In the genomic region with DNA sequence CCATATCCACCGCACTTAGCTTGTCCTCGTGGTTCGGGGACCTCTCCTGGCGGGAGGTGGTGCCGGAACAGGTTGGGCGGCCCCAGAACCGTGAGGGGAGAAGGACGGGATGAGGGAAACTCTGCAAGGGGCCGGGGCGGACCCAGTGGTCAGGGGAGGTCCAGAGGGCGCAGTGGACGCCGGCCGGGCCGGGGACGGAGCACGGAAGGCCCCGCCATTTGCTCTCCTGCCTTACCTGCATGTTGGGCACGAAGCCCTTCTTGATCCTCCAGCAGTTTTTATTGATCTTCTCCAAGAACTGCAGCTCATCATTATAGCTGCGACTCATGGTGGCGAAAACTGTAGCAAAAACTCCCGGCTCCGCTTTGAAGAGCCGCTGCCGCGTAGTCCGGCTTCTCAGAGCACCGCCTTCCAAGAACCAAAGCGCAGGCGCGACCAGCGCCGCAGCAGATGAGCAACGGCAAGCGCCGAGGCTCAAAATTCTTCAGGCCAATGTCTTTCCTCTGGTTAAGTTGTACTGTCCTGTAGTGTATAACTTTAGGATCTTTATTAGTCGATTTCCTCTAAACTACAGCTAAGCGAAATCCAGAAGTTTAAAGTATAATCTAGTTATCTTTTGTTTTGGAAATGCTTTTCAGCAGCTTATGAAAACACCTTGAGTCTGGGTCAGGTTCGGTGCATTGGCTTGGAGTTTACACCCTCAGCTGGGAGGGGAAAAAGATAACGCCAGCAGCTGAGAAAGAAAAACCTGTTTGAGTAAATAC, we compare ENCODE assay signal across 8 cellular contexts. TPM values are rescaled to one million over a fixed set of nuclear protein-coding genes. Genes with fewer than 3 reads are reported as not detected.
DNase-seq lines count a peak whose midpoint lies in the region; ATAC-seq and TF ChIP-seq lines count a peak whose summit lies in the region.

RTCB (minus strand) TSS at position 419 of the 764 bp plus-strand sequence; CDS start at position 328, 91 bp downstream.

- peak; percentile 67 for ATAC-seq in GM18498 (IDR thresholded peaks at IDR 0.05; ENCODE audit: unreplicated experiment)
- peak; percentile 56 for ATAC-seq in HG03108 (IDR thresholded peaks at IDR 0.05; ENCODE audit: unreplicated experiment)
- ATAC-seq in activated CD4-positive, alpha-beta T cell treated with anti-CD3 and anti-CD28 coated beads for 36 hours, result peak; percentile 83
- ATAC-seq in GM18517 (IDR thresholded peaks at IDR 0.05; ENCODE audit: unreplicated experiment), result no peak

- intact Hi-C loops in activated CD4-positive, alpha-beta T cell treated with anti-CD3 and anti-CD28 coated beads for 36 hours (cut with DNase I, micrococcal nuclease), result loop anchor here (1.0 to 5.0 kb wide), 6 partner anchors 61 to 750 kb away; partner anchors contain the start of genes DEPDC5 (in 1 of the 2), FBXO7 (in 1 of the 2), PISD (in 1 of the 2) and PRR14L (in 1 of the 2)

- peaks cover 26% of the 10 kb centered on the region for H3K36me3 Mint-ChIP-seq in activated CD4-positive, alpha-beta T cell treated with anti-CD3 and anti-CD28 coated beads for 36 hours (ENCODE audit: low read depth)
- peaks cover 16% of the 10 kb centered on the region for H3K36me3 Mint-ChIP-seq in chondrocyte (ENCODE audit: low read depth)

- H3K27ac Mint-ChIP-seq in activated CD4-positive, alpha-beta T cell treated with anti-CD3 and anti-CD28 coated beads for 36 hours, result peak within 1 kb of the TSS; percentile 95
- peak within 1 kb of the TSS; percentile 94 for H3K27ac Mint-ChIP-seq in chondrocyte (ENCODE audit: unreplicated experiment)

- H3K9me3 Mint-ChIP-seq in activated CD4-positive, alpha-beta T cell treated with anti-CD3 and anti-CD28 coated beads for 36 hours (ENCODE audit: low read depth), result no peaks in the 10 kb centered on the region
- no peaks in the 10 kb centered on the region for H3K9me3 Mint-ChIP-seq in chondrocyte (ENCODE audit: low read depth)

- CTCF ChIA-PET in activated CD4-positive, alpha-beta T cell treated with anti-CD3 and anti-CD28 coated beads for 36 hours (lab: Charles Lee), result interaction anchor here (0.6 to 2.7 kb wide), 15 partner anchors 9 to 442 kb away, joined by 3 to 11 read pairs (median 4); partner anchors contain the start of gene FBXO7

- H3K4me3 Mint-ChIP-seq in activated CD4-positive, alpha-beta T cell treated with anti-CD3 and anti-CD28 coated beads for 36 hours, result peak within 1 kb of the TSS; percentile 93
- peak within 1 kb of the TSS; percentile 95 for H3K4me3 Mint-ChIP-seq in chondrocyte (ENCODE audit: unreplicated experiment)

- POLR2A ChIA-PET in activated CD4-positive, alpha-beta T cell treated with anti-CD3 and anti-CD28 coated beads for 36 hours (lab: Charles Lee), result interaction anchor here (0.5 to 1.2 kb wide), 3 partner anchors 13 to 65 kb away, joined by 3 to 4 read pairs (median 3); partner anchors contain the start of gene FBXO7

- peak; percentile 41 for TF ChIP-seq CTCF in chondrocyte (IDR thresholded peaks at IDR 0.05)

- H3K4me1 Mint-ChIP-seq in activated CD4-positive, alpha-beta T cell treated with anti-CD3 and anti-CD28 coated beads for 36 hours, result peaks cover 41% of the 10 kb centered on the region
- H3K4me1 Mint-ChIP-seq in chondrocyte (ENCODE audit: low read depth), result peaks cover 33% of the 10 kb centered on the region

- DNase-seq in NCI-H510A treated with DMSO at 0.1 percent for 48 hours (lab: John Stamatoyannopoulos, UW) (peak; percentile 76), chondrocyte (ENCODE audit: low spot score) (peak; percentile 94), islet precursor cell (peak; percentile 93)
- peak; percentile 95 for DNase-seq in activated CD4-positive, alpha-beta T cell treated with anti-CD3 and anti-CD28 coated beads for 36 hours
- peak; percentile 87 to 90 for DNase-seq in stimulated activated CD4-positive, alpha-beta T cell treated with anti-CD3 and anti-CD28 coated beads, Interleukin-12 subunit alpha, Interleukin-12 subunit beta, amount 100 ng/mL, for 24 hours (ENCODE audit: low read depth in 2 of 2)

- no peaks in the 10 kb centered on the region for H3K27me3 Mint-ChIP-seq in activated CD4-positive, alpha-beta T cell treated with anti-CD3 and anti-CD28 coated beads for 36 hours
- peaks cover 9% of the 10 kb centered on the region for H3K27me3 Mint-ChIP-seq in chondrocyte (ENCODE audit: low read depth)

RNA-seq across cellular contexts. Expression of gene RTCB, which starts in this region (rescaled TPM):
- total RNA-seq in activated CD4-positive, alpha-beta T cell treated with anti-CD3 and anti-CD28 coated beads for 36 hours, result 10 to 100 TPM; 60.9 to 86.3 TPM
- 64.7 to 71.1 TPM (median 66.3 TPM) in 3 replicates for total RNA-seq in chondrocyte
